Comparison of ENCODE assay signal across 11 cellular contexts in the genomic region with DNA sequence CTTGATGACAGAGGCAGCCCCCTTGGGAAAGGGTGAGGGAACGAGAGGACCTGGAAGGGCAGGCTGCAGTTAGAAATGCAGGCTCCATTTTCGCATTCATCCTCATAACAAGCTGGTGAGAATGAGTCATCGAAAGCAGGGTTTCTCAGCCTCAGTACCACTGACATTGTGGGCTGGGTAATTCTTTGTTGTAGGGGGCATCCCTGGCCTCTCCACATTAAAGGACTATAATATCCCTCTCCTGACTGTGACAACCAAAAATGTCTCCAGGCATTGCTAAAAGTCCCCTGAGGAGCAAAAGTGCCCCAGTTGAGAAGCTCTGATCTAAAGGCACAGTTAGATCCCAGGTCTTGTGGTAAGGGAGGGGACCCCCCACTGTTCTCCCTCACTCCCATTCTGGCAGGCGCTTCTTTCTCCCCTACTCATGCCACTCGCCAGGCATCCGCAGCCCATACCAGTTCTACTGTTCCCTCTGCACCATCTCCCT. TPM values are rescaled to one million over a fixed set of nuclear protein-coding genes. Genes with fewer than 3 reads are reported as not detected.
DNase-seq lines count a peak whose midpoint lies in the region; ATAC-seq lines count a peak whose summit lies in the region.
"Had no signal": no experiment of that assay in that cellular context is flagged by ENCODE, and none has a peak within 500 bp of the region (broad histone marks: within the 10 kb centered on the region; RNA-seq: fewer than 3 reads in every experiment).

No MANE protein-coding gene starts in this region.

- peak; percentile 53 to 55 for DNase-seq in activated T-cell treated with anti-CD3 and anti-CD28 coated beads, Interleukin-2, amount 50 U/mL, for 48 hours
- DNase-seq in activated T-cell treated with anti-CD3 and anti-CD28 coated beads, Interleukin-2, amount 50 U/mL, for 1 hour: no peak
- peak; percentile 38 to 78 for DNase-seq in activated naive CD4-positive, alpha-beta T cell treated with anti-CD3 and anti-CD28 coated beads, Interleukin-2, amount 50 U/mL, for 72 hours (ENCODE audit: low spot score in 2 of 2)
- DNase-seq in cerebellar nuclear complex (lab: John Stamatoyannopoulos, UW): no peak
- DNase-seq: islet precursor cell had no signal

- ATAC-seq in GM21786 (IDR thresholded peaks at IDR 0.05; ENCODE audit: unreplicated experiment) (peak; percentile 68), HG03571 (IDR thresholded peaks at IDR 0.05; ENCODE audit: unreplicated experiment) (no peak), HG03460 (IDR thresholded peaks at IDR 0.05; ENCODE audit: unreplicated experiment) (no peak)
- peak; percentile 97 to 98 for ATAC-seq in activated naive CD4-positive, alpha-beta T cell treated with anti-CD3 and anti-CD28 coated beads, Interleukin-2, amount 50 U/mL, for 72 hours
- ATAC-seq in stimulated activated memory B cell treated with anti-CD40 and anti-IgM and Interleukin-4, amounts not matched to agents 10 μg/mL and 1 μg/mL and 100 μg/mL, for 72 hours: peak; percentile 62

- H3K4me1 Mint-ChIP-seq in stimulated activated memory B cell treated with anti-CD40 and anti-IgM and Interleukin-4, amounts not matched to agents 10 μg/mL and 1 μg/mL and 100 μg/mL, for 72 hours: peaks cover 31% of the 10 kb centered on the region
- H3K4me1 Mint-ChIP-seq: central memory CD8-positive, alpha-beta T cell had no signal

- H3K9me3 Mint-ChIP-seq in activated naive CD4-positive, alpha-beta T cell treated with anti-CD3 and anti-CD28 coated beads, Interleukin-2, amount 50 U/mL, for 72 hours: no peaks in the 10 kb centered on the region
- H3K9me3 Mint-ChIP-seq in stimulated activated memory B cell treated with anti-CD40 and anti-IgM and Interleukin-4, amounts not matched to agents 10 μg/mL and 1 μg/mL and 100 μg/mL, for 72 hours: no peaks in the 10 kb centered on the region
- H3K9me3 Mint-ChIP-seq: central memory CD8-positive, alpha-beta T cell; type B pancreatic cell had no signal

- H3K4me3 Mint-ChIP-seq in stimulated activated memory B cell treated with anti-CD40 and anti-IgM and Interleukin-4, amounts not matched to agents 10 μg/mL and 1 μg/mL and 100 μg/mL, for 72 hours: no peak overlapping the region
- H3K4me3 Mint-ChIP-seq: central memory CD8-positive, alpha-beta T cell; type B pancreatic cell had no signal

- H3K27ac Mint-ChIP-seq in activated naive CD4-positive, alpha-beta T cell treated with anti-CD3 and anti-CD28 coated beads, Interleukin-2, amount 50 U/mL, for 72 hours: peak overlapping the region in 1 of 2 donors; percentile 26
- no peak overlapping the region for H3K27ac Mint-ChIP-seq in stimulated activated memory B cell treated with anti-CD40 and anti-IgM and Interleukin-4, amounts not matched to agents 10 μg/mL and 1 μg/mL and 100 μg/mL, for 72 hours
- H3K27ac Mint-ChIP-seq: type B pancreatic cell had no signal

- no peaks in the 10 kb centered on the region for H3K36me3 Mint-ChIP-seq in activated naive CD4-positive, alpha-beta T cell treated with anti-CD3 and anti-CD28 coated beads, Interleukin-2, amount 50 U/mL, for 72 hours
- no peaks in the 10 kb centered on the region for H3K36me3 Mint-ChIP-seq in stimulated activated memory B cell treated with anti-CD40 and anti-IgM and Interleukin-4, amounts not matched to agents 10 μg/mL and 1 μg/mL and 100 μg/mL, for 72 hours
- H3K36me3 Mint-ChIP-seq: type B pancreatic cell had no signal

- peaks cover 31% of the 10 kb centered on the region for H3K27me3 Mint-ChIP-seq in stimulated activated memory B cell treated with anti-CD40 and anti-IgM and Interleukin-4, amounts not matched to agents 10 μg/mL and 1 μg/mL and 100 μg/mL, for 72 hours

RNA-seq across cellular contexts. Expression of gene KCNN3, which starts 20.4 kb away (rescaled TPM):
- total RNA-seq in activated naive CD4-positive, alpha-beta T cell treated with anti-CD3 and anti-CD28 coated beads, Interleukin-2, amount 50 U/mL, for 72 hours: under 1 TPM; 0.04 to 0.32 TPM

Comparison
In these comparisons a context has a peak if more than half of its experiments do, and no peak if none do; other contexts are left out.
1. DNase-seq: peak in activated T-cell treated with anti-CD3 and anti-CD28 coated beads, Interleukin-2, amount 50 U/mL, for 48 hours (2 of 2) and activated naive CD4-positive, alpha-beta T cell treated with anti-CD3 and anti-CD28 coated beads, Interleukin-2, amount 50 U/mL, for 72 hours (2 of 2); none in activated T-cell treated with anti-CD3 and anti-CD28 coated beads, Interleukin-2, amount 50 U/mL, for 1 hour (single experiment) and cerebellar nuclear complex (0 of 2).
2. ATAC-seq: peak in GM21786 (single experiment), activated naive CD4-positive, alpha-beta T cell treated with anti-CD3 and anti-CD28 coated beads, Interleukin-2, amount 50 U/mL, for 72 hours (2 of 2) and stimulated activated memory B cell treated with anti-CD40 and anti-IgM and Interleukin-4, amounts not matched to agents 10 μg/mL and 1 μg/mL and 100 μg/mL, for 72 hours (single experiment); none in HG03571 (single experiment) and HG03460 (single experiment).